ENCODE assay signal across 8 cellular contexts in the genomic region with DNA sequence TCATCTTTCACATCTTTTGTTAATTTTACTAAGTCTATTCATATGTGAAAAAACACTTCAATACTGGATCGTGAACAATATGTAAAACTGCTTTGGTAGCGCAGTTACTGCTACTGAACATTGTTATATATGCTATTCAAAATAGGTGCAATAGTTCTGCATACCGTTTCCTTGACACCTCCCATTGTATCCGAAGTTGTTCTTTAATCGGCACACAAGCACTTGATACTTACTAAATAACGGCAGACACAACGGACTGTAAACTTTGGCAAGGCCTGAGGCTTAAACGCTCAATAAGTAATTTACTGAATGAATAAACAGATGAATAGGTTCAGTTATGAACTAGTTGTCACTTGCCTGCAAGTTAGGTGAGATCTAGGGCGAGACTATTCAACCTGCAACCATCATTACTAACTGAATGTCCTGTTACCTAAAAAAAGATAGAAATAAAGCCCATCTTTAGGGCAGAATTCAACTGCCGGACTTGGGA. TPM values are rescaled to one million over a fixed set of nuclear protein-coding genes. Genes with fewer than 3 reads are reported as not detected.
DNase-seq lines count a peak whose midpoint lies in the region; ATAC-seq and TF ChIP-seq lines count a peak whose summit lies in the region.

No MANE protein-coding gene starts in this region.

- ATAC-seq in T-helper 17 cell, result no peak

- H3K9me3 ChIP-seq in Caco-2 (no peaks in the 10 kb centered on the region), HEK293 (ENCODE audit: control insufficient read depth, insufficient read depth, low read depth, low read length) (no peaks in the 10 kb centered on the region), T-helper 17 cell (ENCODE audit: control insufficient read depth, low read length, poor library complexity, severe bottlenecking) (no peaks in the 10 kb centered on the region)

- peaks cover 42% of the 10 kb centered on the region for H3K36me3 Mint-ChIP-seq in Caco-2 (ENCODE audit: insufficient read depth, unreplicated experiment)
- H3K36me3 Mint-ChIP-seq in T-helper 17 cell (ENCODE audit: low read depth), result peaks cover 14% of the 10 kb centered on the region

- H3K9me3 Mint-ChIP-seq in Caco-2 (ENCODE audit: unreplicated experiment), result peaks cover 26% of the 10 kb centered on the region

- POLR2A ChIA-PET in Caco-2 (lab: Charles Lee) (interaction anchor here (0.6 to 1.5 kb wide), 5 partner anchors 12 to 334 kb away, joined by 3 to 5 read pairs (median 5); no protein-coding TSS in a partner anchor), HEK293 (lab: Yijun Ruan, JAX) (interaction anchor here (0.6 to 1.2 kb wide), 5 partner anchors 12 to 92 kb away, joined by 3 to 6 read pairs (median 4); no protein-coding TSS in a partner anchor)

- no peaks in the 10 kb centered on the region for H3K4me1 Mint-ChIP-seq in Caco-2 (ENCODE audit: low read depth, unreplicated experiment)
- peaks cover 32% of the 10 kb centered on the region for H3K4me1 Mint-ChIP-seq in T-helper 17 cell

- peaks cover 3% of the 10 kb centered on the region for H3K36me3 ChIP-seq in Caco-2 (ENCODE audit: control insufficient read depth, insufficient read depth, low read length)
- H3K36me3 ChIP-seq in HEK293 (ENCODE audit: control insufficient read depth in 2 of 2, insufficient read depth in 1 of 2, low read length in 2 of 2), result peaks cover 0 to 35% of the 10 kb centered on the region in 2 experiments; a peak in 1 of 3 replicates

- no peaks in the 10 kb centered on the region for H3K27me3 ChIP-seq in Caco-2 (replicated peaks; ENCODE audit: control insufficient read depth, insufficient read depth, low read length)

- TF ChIP-seq CTCF in Caco-2 (IDR thresholded peaks at IDR 0.05; ENCODE audit: insufficient read depth in 1 of 2, low read depth in 1 of 2, low read length in 1 of 2, severe bottlenecking in 1 of 2, unreplicated experiment in 1 of 2) (no peak), HEK293 (tag by site-specific recombination; IDR thresholded peaks at IDR 0.05) (no peak), foreskin fibroblast (IDR thresholded peaks at IDR 0.05; ENCODE audit: low read depth, low read length) (no peak)

- H3K27me3 Mint-ChIP-seq in Caco-2 (ENCODE audit: insufficient read depth, unreplicated experiment) (no peaks in the 10 kb centered on the region), T-helper 17 cell (no peaks in the 10 kb centered on the region)

- DNase-seq in Caco-2 (no peak), T-helper 17 cell (no peak), foreskin fibroblast (no peak), hepatic stellate cell (ENCODE audit: low spot score) (no peak), HT-29 (ENCODE audit: low spot score) (no peak)
- DNase-seq in activated effector memory CD4-positive, alpha-beta T cell treated with anti-CD3 and anti-CD28 coated beads, Interleukin-2, amount 50 U/mL, for 16 hours, result no peak

- H3K27ac Mint-ChIP-seq in Caco-2 (ENCODE audit: unreplicated experiment) (peak overlapping the region; percentile 98), T-helper 17 cell (peak overlapping the region; percentile 96)

- peak overlapping the region; percentile 93 for H3K4me3 Mint-ChIP-seq in Caco-2 (ENCODE audit: unreplicated experiment)
- peak overlapping the region; percentile 95 for H3K4me3 Mint-ChIP-seq in T-helper 17 cell

- H3K4me3 ChIP-seq in Caco-2 (ENCODE audit: low read depth, low read length) (peak overlapping the region; percentile 87), HEK293 (ENCODE audit: low read depth, low read length) (peak overlapping the region; percentile 78), foreskin fibroblast (ENCODE audit: low read depth in 1 of 2, low read length in 2 of 2) (peak overlapping the region; percentile 74 to 88), skin epidermis (peak overlapping the region; percentile 72 to 94 (median 83))

- H3K27ac ChIP-seq in HEK293 (ENCODE audit: extremely low read depth, low read depth, low read length) (peak overlapping the region; percentile 69), skin epidermis (peak overlapping the region in 20 of 21 experiments; percentile 73 to 97 (median 90))

- intact Hi-C loops in Caco-2 (cut with micrococcal nuclease; ENCODE audit: unreplicated experiment), result loop anchor here (1.0 to 5.0 kb wide), 2 partner anchors 520 to 923 kb away; a partner anchor contains a TSS

- BruUV-seq in Caco-2 (replicated peaks; lab: Mats Ljungman, UMichigan), result TSS peak; percentile 69

- H3K4me1 ChIP-seq in Caco-2 (no peaks in the 10 kb centered on the region), HEK293 (ENCODE audit: control insufficient read depth, insufficient read depth, low read length) (no peaks in the 10 kb centered on the region)

- CTCF ChIA-PET in Caco-2 (lab: Charles Lee), result no interaction called here
- CTCF ChIA-PET in HEK293 (lab: Yijun Ruan, JAX), result no interaction called here

TF ChIP-seq in HEK293, 187 proteins besides CTCF, POLR2A, EP300 and RAD21:
- TF ChIP-seq ZBTB1 (tag by site-specific recombination; IDR thresholded peaks at IDR 0.05), result no peak
- TF ChIP-seq, protein P1, sequence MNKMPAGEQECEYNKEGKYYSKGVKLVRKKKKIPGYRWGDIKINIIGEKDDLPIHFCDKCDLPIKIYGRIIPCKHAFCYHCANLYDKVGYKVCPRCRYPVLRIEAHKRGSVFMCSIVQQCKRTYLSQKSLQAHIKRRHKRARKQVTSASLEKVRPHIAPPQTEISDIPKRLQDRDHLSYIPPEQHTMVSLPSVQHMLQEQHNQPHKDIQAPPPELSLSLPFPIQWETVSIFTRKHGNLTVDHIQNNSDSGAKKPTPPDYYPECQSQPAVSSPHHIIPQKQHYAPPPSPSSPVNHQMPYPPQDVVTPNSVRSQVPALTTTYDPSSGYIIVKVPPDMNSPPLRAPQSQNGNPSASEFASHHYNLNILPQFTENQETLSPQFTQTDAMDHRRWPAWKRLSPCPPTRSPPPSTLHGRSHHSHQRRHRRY (tag by site-specific recombination; IDR thresholded peaks at IDR 0.05), result no peak
- TF ChIP-seq, protein P2, sequence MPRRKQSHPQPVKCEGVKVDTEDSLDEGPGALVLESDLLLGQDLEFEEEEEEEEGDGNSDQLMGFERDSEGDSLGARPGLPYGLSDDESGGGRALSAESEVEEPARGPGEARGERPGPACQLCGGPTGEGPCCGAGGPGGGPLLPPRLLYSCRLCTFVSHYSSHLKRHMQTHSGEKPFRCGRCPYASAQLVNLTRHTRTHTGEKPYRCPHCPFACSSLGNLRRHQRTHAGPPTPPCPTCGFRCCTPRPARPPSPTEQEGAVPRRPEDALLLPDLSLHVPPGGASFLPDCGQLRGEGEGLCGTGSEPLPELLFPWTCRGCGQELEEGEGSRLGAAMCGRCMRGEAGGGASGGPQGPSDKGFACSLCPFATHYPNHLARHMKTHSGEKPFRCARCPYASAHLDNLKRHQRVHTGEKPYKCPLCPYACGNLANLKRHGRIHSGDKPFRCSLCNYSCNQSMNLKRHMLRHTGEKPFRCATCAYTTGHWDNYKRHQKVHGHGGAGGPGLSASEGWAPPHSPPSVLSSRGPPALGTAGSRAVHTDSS (tag by site-specific recombination; IDR thresholded peaks at IDR 0.05), result no peak
- no peak for TF ChIP-seq ZNF175 (tag by site-specific recombination; IDR thresholded peaks at IDR 0.05)
- TF ChIP-seq ZNF311 (tag by site-specific recombination; IDR thresholded peaks at IDR 0.05; ENCODE audit: borderline replicate concordance), result no peak
- TF ChIP-seq KLF1 (tag by site-specific recombination; IDR thresholded peaks at IDR 0.05), result no peak
- TF ChIP-seq, protein P3, sequence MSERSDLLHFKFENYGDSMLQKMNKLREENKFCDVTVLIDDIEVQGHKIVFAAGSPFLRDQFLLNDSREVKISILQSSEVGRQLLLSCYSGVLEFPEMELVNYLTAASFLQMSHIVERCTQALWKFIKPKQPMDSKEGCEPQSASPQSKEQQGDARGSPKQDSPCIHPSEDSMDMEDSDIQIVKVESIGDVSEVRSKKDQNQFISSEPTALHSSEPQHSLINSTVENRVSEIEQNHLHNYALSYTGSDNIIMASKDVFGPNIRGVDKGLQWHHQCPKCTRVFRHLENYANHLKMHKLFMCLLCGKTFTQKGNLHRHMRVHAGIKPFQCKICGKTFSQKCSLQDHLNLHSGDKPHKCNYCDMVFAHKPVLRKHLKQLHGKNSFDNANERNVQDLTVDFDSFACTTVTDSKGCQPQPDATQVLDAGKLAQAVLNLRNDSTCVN (tag by site-specific recombination; optimal IDR thresholded peaks at IDR 0.05), result no peak
- no peak for TF ChIP-seq ZNF514 (tag by site-specific recombination; IDR thresholded peaks at IDR 0.05)
- no peak for TF ChIP-seq ZNF169 (tag by site-specific recombination; IDR thresholded peaks at IDR 0.05)
- TF ChIP-seq GFI1B (tag by site-specific recombination; IDR thresholded peaks at IDR 0.05), result no peak
- TF ChIP-seq, protein P4, sequence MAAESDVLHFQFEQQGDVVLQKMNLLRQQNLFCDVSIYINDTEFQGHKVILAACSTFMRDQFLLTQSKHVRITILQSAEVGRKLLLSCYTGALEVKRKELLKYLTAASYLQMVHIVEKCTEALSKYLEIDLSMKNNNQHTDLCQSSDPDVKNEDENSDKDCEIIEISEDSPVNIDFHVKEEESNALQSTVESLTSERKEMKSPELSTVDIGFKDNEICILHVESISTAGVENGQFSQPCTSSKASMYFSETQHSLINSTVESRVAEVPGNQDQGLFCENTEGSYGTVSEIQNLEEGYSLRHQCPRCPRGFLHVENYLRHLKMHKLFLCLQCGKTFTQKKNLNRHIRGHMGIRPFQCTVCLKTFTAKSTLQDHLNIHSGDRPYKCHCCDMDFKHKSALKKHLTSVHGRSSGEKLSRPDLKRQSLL (tag by site-specific recombination; IDR thresholded peaks at IDR 0.05), result no peak

RNA-seq across cellular contexts. Expression of a gene that starts 0.6 kb away (rescaled TPM):
- 24.2 and 26.9 TPM in 2 replicates for total RNA-seq in Caco-2 (2022)
- 10 to 100 TPM; 22.2 to 22.7 TPM for total RNA-seq in T-helper 17 cell
- 11.3 and 18.1 TPM in 2 replicates for total RNA-seq in HT-29 (2014; rRNA removed; shearing (Covaris generic))

RNA-seq across cellular contexts. Expression of a gene that starts 0.7 kb away (rescaled TPM):
- total RNA-seq in Caco-2 (2022), result 96.7 and 100 TPM in 2 replicates
- total RNA-seq in T-helper 17 cell, result 10 to 100 TPM; 39.6 to 43.4 TPM
- 62.5 and 69.5 TPM in 2 replicates for total RNA-seq in HT-29 (2014; rRNA removed; shearing (Covaris generic))
